In the genomic region with DNA sequence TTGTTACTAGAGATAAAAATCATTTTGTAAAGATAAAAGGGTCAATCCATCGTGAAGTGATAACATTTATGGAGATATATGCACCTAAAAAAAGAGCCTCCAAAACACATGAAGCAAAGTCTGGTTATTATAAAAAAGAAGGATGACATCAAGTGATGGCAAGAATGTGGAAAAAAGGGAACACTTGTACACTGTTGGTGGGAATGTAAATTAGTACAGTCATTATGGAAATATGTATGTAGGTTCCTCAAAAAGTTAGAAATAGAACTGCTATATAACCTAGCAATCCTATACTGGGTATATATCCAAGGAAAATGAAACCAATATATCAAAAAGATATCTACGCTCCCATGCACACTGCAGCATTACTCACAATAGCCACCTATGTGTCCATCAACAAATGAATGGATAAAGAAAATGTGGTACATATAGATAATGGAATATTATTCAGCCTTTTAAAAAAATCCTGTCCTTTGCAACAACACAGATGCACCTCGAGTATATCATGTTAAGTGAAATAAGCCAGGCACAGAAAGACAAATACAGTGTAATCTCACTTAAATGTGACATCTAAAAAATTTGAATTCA, we compare ENCODE assay signal across 1 cellular context.
TF ChIP-seq lines count a peak whose summit lies in the region.

No MANE protein-coding gene starts in this region.

TF ChIP-seq in K562, 482 proteins besides CTCF, POLR2A, EP300 and RAD21 (continued from another document):
- TF ChIP-seq SMAD4 (CRISPR knock-in tag; conservative IDR thresholded peaks at IDR 0.05), result no peak
- TF ChIP-seq, protein P1, sequence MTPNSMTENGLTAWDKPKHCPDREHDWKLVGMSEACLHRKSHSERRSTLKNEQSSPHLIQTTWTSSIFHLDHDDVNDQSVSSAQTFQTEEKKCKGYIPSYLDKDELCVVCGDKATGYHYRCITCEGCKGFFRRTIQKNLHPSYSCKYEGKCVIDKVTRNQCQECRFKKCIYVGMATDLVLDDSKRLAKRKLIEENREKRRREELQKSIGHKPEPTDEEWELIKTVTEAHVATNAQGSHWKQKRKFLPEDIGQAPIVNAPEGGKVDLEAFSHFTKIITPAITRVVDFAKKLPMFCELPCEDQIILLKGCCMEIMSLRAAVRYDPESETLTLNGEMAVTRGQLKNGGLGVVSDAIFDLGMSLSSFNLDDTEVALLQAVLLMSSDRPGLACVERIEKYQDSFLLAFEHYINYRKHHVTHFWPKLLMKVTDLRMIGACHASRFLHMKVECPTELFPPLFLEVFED (CRISPR knock-in tag; conservative IDR thresholded peaks at IDR 0.05), result no peak
- no peak for TF ChIP-seq NCOA2 (IDR thresholded peaks at IDR 0.05; ENCODE audit: partially characterized antibody in 2 of 2)
- no peak for TF ChIP-seq COPS2 (conservative IDR thresholded peaks at IDR 0.05)
- TF ChIP-seq, protein P2, sequence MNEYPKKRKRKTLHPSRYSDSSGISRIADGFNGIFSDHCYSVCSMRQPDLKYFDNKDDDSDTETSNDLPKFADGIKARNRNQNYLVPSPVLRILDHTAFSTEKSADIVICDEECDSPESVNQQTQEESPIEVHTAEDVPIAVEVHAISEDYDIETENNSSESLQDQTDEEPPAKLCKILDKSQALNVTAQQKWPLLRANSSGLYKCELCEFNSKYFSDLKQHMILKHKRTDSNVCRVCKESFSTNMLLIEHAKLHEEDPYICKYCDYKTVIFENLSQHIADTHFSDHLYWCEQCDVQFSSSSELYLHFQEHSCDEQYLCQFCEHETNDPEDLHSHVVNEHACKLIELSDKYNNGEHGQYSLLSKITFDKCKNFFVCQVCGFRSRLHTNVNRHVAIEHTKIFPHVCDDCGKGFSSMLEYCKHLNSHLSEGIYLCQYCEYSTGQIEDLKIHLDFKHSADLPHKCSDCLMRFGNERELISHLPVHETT (CRISPR knock-in tag; conservative IDR thresholded peaks at IDR 0.05 in 1 of 2, IDR thresholded peaks at IDR 0.05 in 1 of 2), result no peak
- TF ChIP-seq, protein P3, sequence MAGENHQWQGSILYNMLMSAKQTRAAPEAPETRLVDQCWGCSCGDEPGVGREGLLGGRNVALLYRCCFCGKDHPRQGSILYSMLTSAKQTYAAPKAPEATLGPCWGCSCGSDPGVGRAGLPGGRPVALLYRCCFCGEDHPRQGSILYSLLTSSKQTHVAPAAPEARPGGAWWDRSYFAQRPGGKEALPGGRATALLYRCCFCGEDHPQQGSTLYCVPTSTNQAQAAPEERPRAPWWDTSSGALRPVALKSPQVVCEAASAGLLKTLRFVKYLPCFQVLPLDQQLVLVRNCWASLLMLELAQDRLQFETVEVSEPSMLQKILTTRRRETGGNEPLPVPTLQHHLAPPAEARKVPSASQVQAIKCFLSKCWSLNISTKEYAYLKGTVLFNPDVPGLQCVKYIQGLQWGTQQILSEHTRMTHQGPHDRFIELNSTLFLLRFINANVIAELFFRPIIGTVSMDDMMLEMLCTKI (IDR thresholded peaks at IDR 0.05; ENCODE audit: partially characterized antibody), result no peak
- no peak for TF ChIP-seq CCAR2 (IDR thresholded peaks at IDR 0.05; ENCODE audit: low read depth, low read length)
- no peak for TF ChIP-seq SMAD3 (CRISPR knock-in tag; conservative IDR thresholded peaks at IDR 0.05)
- no peak for TF ChIP-seq ZFX (CRISPR knock-in tag; IDR thresholded peaks at IDR 0.05)
- no peak for TF ChIP-seq MTA3 (IDR thresholded peaks at IDR 0.05; ENCODE audit: borderline replicate concordance)
- TF ChIP-seq RBM39 (optimal IDR thresholded peaks at IDR 0.05; ENCODE audit: low read depth, low read length), result no peak
- TF ChIP-seq MTA2 (IDR thresholded peaks at IDR 0.05; ENCODE audit: low read depth), result peak; percentile 35; the same call in 1 of the 2 replicates
- TF ChIP-seq, protein P4, sequence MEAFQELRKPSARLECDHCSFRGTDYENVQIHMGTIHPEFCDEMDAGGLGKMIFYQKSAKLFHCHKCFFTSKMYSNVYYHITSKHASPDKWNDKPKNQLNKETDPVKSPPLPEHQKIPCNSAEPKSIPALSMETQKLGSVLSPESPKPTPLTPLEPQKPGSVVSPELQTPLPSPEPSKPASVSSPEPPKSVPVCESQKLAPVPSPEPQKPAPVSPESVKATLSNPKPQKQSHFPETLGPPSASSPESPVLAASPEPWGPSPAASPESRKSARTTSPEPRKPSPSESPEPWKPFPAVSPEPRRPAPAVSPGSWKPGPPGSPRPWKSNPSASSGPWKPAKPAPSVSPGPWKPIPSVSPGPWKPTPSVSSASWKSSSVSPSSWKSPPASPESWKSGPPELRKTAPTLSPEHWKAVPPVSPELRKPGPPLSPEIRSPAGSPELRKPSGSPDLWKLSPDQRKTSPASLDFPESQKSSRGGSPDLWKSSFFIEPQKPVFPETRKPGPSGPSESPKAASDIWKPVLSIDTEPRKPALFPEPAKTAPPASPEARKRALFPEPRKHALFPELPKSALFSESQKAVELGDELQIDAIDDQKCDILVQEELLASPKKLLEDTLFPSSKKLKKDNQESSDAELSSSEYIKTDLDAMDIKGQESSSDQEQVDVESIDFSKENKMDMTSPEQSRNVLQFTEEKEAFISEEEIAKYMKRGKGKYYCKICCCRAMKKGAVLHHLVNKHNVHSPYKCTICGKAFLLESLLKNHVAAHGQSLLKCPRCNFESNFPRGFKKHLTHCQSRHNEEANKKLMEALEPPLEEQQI (IDR thresholded peaks at IDR 0.05), result 0 out of 2 replicates have a peak, but pooled peaks have one; percentile 34
- no peak for TF ChIP-seq XRCC5 (IDR thresholded peaks at IDR 0.05; ENCODE audit: low read depth, low read length)
- TF ChIP-seq MEIS2 (IDR thresholded peaks at IDR 0.05; ENCODE audit: partially characterized antibody), result peak; percentile 64
- no peak for TF ChIP-seq CBX2 (IDR thresholded peaks at IDR 0.05; ENCODE audit: insufficient read depth, low read length, poor library complexity, severe bottlenecking)
- TF ChIP-seq, protein P5, sequence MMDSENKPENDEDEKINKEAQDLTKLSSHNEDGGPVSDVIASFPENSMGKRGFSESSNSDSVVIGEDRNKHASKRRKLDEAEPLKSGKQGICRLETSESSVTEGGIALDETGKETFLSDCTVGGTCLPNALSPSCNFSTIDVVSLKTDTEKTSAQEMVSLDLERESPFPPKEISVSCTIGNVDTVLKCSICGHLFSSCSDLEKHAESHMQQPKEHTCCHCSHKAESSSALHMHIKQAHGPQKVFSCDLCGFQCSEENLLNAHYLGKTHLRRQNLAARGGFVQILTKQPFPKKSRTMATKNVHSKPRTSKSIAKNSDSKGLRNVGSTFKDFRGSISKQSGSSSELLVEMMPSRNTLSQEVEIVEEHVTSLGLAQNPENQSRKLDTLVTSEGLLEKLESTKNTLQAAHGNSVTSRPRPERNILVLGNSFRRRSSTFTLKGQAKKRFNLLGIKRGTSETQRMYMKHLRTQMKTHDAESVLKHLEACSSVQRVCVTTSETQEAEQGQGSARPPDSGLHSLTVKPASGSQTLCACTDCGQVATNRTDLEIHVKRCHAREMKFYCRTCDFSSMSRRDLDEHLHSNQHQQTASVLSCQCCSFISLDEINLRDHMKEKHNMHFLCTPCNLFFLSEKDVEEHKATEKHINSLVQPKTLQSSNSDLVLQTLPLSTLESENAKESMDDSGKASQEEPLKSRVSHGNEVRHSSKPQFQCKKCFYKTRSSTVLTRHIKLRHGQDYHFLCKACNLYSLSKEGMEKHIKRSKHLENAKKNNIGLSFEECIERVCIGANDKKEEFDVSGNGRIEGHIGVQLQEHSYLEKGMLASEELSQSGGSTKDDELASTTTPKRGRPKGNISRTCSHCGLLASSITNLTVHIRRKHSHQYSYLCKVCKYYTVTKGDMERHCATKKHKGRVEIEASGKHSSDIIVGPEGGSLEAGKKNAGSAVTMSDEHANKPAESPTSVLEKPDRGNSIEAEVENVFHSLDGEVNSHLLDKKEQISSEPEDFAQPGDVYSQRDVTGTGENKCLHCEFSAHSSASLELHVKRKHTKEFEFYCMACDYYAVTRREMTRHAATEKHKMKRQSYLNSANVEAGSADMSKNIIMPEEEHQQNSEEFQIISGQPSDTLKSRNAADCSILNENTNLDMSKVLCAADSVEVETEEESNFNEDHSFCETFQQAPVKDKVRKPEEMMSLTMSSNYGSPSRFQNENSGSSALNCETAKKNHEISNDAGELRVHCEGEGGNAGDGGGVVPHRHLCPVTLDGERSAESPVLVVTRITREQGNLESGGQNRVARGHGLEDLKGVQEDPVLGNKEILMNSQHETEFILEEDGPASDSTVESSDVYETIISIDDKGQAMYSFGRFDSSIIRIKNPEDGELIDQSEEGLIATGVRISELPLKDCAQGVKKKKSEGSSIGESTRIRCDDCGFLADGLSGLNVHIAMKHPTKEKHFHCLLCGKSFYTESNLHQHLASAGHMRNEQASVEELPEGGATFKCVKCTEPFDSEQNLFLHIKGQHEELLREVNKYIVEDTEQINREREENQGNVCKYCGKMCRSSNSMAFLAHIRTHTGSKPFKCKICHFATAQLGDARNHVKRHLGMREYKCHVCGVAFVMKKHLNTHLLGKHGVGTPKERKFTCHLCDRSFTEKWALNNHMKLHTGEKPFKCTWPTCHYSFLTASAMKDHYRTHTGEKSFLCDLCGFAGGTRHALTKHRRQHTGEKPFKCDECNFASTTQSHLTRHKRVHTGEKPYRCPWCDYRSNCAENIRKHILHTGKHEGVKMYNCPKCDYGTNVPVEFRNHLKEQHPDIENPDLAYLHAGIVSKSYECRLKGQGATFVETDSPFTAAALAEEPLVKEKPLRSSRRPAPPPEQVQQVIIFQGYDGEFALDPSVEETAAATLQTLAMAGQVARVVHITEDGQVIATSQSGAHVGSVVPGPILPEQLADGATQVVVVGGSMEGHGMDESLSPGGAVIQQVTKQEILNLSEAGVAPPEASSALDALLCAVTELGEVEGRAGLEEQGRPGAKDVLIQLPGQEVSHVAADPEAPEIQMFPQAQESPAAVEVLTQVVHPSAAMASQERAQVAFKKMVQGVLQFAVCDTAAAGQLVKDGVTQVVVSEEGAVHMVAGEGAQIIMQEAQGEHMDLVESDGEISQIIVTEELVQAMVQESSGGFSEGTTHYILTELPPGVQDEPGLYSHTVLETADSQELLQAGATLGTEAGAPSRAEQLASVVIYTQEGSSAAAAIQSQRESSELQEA (IDR thresholded peaks at IDR 0.05; ENCODE audit: low read depth), result no peak
- TF ChIP-seq PTTG1 (tag; IDR thresholded peaks at IDR 0.05; ENCODE audit: low read depth), result no peak
- no peak for TF ChIP-seq ZNF77 (CRISPR knock-in tag; IDR thresholded peaks at IDR 0.05)
- TF ChIP-seq, protein P6, sequence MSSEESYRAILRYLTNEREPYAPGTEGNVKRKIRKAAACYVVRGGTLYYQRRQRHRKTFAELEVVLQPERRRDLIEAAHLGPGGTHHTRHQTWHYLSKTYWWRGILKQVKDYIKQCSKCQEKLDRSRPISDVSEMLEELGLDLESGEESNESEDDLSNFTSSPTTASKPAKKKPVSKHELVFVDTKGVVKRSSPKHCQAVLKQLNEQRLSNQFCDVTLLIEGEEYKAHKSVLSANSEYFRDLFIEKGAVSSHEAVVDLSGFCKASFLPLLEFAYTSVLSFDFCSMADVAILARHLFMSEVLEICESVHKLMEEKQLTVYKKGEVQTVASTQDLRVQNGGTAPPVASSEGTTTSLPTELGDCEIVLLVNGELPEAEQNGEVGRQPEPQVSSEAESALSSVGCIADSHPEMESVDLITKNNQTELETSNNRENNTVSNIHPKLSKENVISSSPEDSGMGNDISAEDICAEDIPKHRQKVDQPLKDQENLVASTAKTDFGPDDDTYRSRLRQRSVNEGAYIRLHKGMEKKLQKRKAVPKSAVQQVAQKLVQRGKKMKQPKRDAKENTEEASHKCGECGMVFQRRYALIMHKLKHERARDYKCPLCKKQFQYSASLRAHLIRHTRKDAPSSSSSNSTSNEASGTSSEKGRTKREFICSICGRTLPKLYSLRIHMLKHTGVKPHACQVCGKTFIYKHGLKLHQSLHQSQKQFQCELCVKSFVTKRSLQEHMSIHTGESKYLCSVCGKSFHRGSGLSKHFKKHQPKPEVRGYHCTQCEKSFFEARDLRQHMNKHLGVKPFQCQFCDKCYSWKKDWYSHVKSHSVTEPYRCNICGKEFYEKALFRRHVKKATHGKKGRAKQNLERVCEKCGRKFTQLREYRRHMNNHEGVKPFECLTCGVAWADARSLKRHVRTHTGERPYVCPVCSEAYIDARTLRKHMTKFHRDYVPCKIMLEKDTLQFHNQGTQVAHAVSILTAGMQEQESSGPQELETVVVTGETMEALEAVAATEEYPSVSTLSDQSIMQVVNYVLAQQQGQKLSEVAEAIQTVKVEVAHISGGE (CRISPR knock-in tag; IDR thresholded peaks at IDR 0.05), result no peak
